Comparison of ENCODE assay signal across 7 cellular contexts in genomic region chr7:44633254-44634186, GRCh38. TPM values are rescaled to one million over a fixed set of nuclear protein-coding genes. Genes with fewer than 3 reads are reported as not detected.
DNase-seq lines count a peak whose midpoint lies in the region; ATAC-seq, FAIRE-seq and TF ChIP-seq lines count a peak whose summit lies in the region.

No MANE protein-coding gene starts in this region.

- peak overlapping the region; percentile 45 for H3K9ac ChIP-seq in keratinocyte (ENCODE audit: control insufficient read depth, extremely low read depth, insufficient read depth, low read length)

- H3K9me3 ChIP-seq in RWPE2 (ENCODE audit: severe bottlenecking) (no peaks in the 10 kb centered on the region), keratinocyte (ENCODE audit: control insufficient read depth, low read depth, low read length) (no peaks in the 10 kb centered on the region)

- TF ChIP-seq CTCF in RWPE2 (IDR thresholded peaks at IDR 0.05; ENCODE audit: poor library complexity, severe bottlenecking) (no peak), keratinocyte (optimal IDR thresholded peaks at IDR 0.05 in 1 of 3, IDR thresholded peaks at IDR 0.05 in 1 of 3, conservative IDR thresholded peaks at IDR 0.05 in 1 of 3; ENCODE audit: extremely low read depth in 1 of 3, insufficient read depth in 2 of 3, low read length in 3 of 3) (no peak)

- peaks cover 9% of the 10 kb centered on the region for H3K79me2 ChIP-seq in keratinocyte (ENCODE audit: control insufficient read depth, insufficient read depth, low read length)

- H3K27me3 ChIP-seq in RWPE2 (ENCODE audit: insufficient read depth, poor library complexity, severe bottlenecking) (no peaks in the 10 kb centered on the region), keratinocyte (ENCODE audit: control insufficient read depth, extremely low read depth, insufficient read depth, low read length) (no peaks in the 10 kb centered on the region)

- no peaks in the 10 kb centered on the region for H4K20me1 ChIP-seq in keratinocyte (ENCODE audit: control insufficient read depth, extremely low read depth, insufficient read depth, low read length)

- H3K9me1 ChIP-seq in keratinocyte (ENCODE audit: control insufficient read depth, extremely low read depth, insufficient read depth, low read length), result peaks cover 2% of the 10 kb centered on the region

- dilution Hi-C loops in keratinocyte (cut with MboI; ENCODE audit: extremely low pct_ligation_motif_present, low sequenced_read_pairs), result no loop called here

- peak; percentile 63 for ATAC-seq in GM18909 (IDR thresholded peaks at IDR 0.05; ENCODE audit: poor library complexity, unreplicated experiment)
- peak; percentile 52 for ATAC-seq in HG02973 (IDR thresholded peaks at IDR 0.05; ENCODE audit: unreplicated experiment)
- peak; percentile 48 for ATAC-seq in RWPE2 (ENCODE audit: low read depth)

- peaks cover 25% of the 10 kb centered on the region for H3K36me3 ChIP-seq in RWPE2 (ENCODE audit: low read depth)
- peaks cover 12 to 32% of the 10 kb centered on the region in 2 experiments for H3K36me3 ChIP-seq in keratinocyte (ENCODE audit: control insufficient read depth in 2 of 2, extremely low read depth in 1 of 2, insufficient read depth in 2 of 2, low read length in 2 of 2)

- H3K4me2 ChIP-seq in keratinocyte (ENCODE audit: control insufficient read depth, extremely low read depth, insufficient read depth, low read depth, low read length), result peak overlapping the region; percentile 49

- no peak overlapping the region for H3K4me3 ChIP-seq in RWPE2 (ENCODE audit: severe bottlenecking)
- no peak overlapping the region for H3K4me3 ChIP-seq in keratinocyte (ENCODE audit: control insufficient read depth in 2 of 3, extremely low read depth in 1 of 3, insufficient read depth in 2 of 3, low read depth in 1 of 3, low read length in 3 of 3)

- peak overlapping the region; percentile 47 for H3K27ac ChIP-seq in RWPE2 (ENCODE audit: poor library complexity, severe bottlenecking)
- peak overlapping the region; percentile 73 for H3K27ac ChIP-seq in keratinocyte (ENCODE audit: control insufficient read depth, insufficient read depth, low read length)

- H2AFZ ChIP-seq in keratinocyte (ENCODE audit: control insufficient read depth, low read length), result no peak overlapping the region

- peaks cover 22% of the 10 kb centered on the region for H3K4me1 ChIP-seq in RWPE2 (ENCODE audit: insufficient read depth, poor library complexity, severe bottlenecking)
- H3K4me1 ChIP-seq in keratinocyte (ENCODE audit: control insufficient read depth, extremely low read depth, insufficient read depth, low read length), result peaks cover 43% of the 10 kb centered on the region

- FAIRE-seq in keratinocyte (lab: Jason Lieb, UNC), result peak; percentile 26

- DNase-seq in RWPE2 (ENCODE audit: low spot score) (no peak), astrocyte of the hippocampus (ENCODE audit: low read depth, low spot score) (peak; percentile 96), keratinocyte (ENCODE audit: low read depth, low spot score) (no peak), inferior parietal cortex (ENCODE audit: extremely low spot score) (no peak)
- peak; percentile 77 for DNase-seq in stimulated activated CD4-positive, alpha-beta T cell treated with anti-CD3 and anti-CD28 coated beads, Interleukin-4, amount 100 ng/mL, for 24 hours

RNA-seq across cellular contexts. Expression of gene OGDH, which starts 27.1 kb away (rescaled TPM):
- polyA plus RNA-seq in keratinocyte, result 34.4 to 79.9 TPM (median 46.4 TPM) in 3 replicates
- polyA plus RNA-seq in keratinocyte (2011; ENCODE audit: low read depth), result 37.6 TPM
- polyA plus RNA-seq in keratinocyte (2011; cell fraction: cytosol; rRNA removed), result 53.1 and 67.3 TPM in 2 replicates
- 137 and 149 TPM in 2 replicates for polyA plus RNA-seq in keratinocyte (2011; cell fraction: nucleus; rRNA removed)
- 74.3 and 78.0 TPM in 2 replicates for polyA plus RNA-seq in keratinocyte (2012; ENCODE audit: low replicate concordance)
- polyA minus RNA-seq in keratinocyte, result 119 to 232 TPM (median 133 TPM) in 3 replicates
- polyA minus RNA-seq in keratinocyte (2011; cell fraction: cytosol; rRNA and poly(A)+ RNA removed), result 96.3 TPM
- 138 and 184 TPM in 2 replicates for polyA minus RNA-seq in keratinocyte (2011; cell fraction: nucleus; rRNA and poly(A)+ RNA removed)

RNA-seq across cellular contexts. Expression of gene TMED4, which starts 51.5 kb away (rescaled TPM):
- 45.8 to 52.0 TPM (median 47.6 TPM) in 3 replicates for polyA plus RNA-seq in keratinocyte
- 14.9 TPM for polyA plus RNA-seq in keratinocyte (2011; ENCODE audit: low read depth)
- 26.9 and 30.9 TPM in 2 replicates for polyA plus RNA-seq in keratinocyte (2011; cell fraction: cytosol; rRNA removed)
- polyA plus RNA-seq in keratinocyte (2011; cell fraction: nucleus; rRNA removed), result 96.2 and 102 TPM in 2 replicates
- 29.1 and 43.1 TPM in 2 replicates for polyA plus RNA-seq in keratinocyte (2012; ENCODE audit: low replicate concordance)
- 41.7 to 49.6 TPM (median 43.4 TPM) in 3 replicates for polyA minus RNA-seq in keratinocyte
- polyA minus RNA-seq in keratinocyte (2011; cell fraction: cytosol; rRNA and poly(A)+ RNA removed), result 69.8 TPM
- 38.5 and 48.6 TPM in 2 replicates for polyA minus RNA-seq in keratinocyte (2011; cell fraction: nucleus; rRNA and poly(A)+ RNA removed)

RNA-seq across cellular contexts. Expression of gene DDX56, which starts 59.8 kb away (rescaled TPM):
- 79.9 to 95.6 TPM (median 81.6 TPM) in 3 replicates for polyA plus RNA-seq in keratinocyte
- polyA plus RNA-seq in keratinocyte (2011; ENCODE audit: low read depth), result 35.3 TPM
- 55.7 and 62.8 TPM in 2 replicates for polyA plus RNA-seq in keratinocyte (2011; cell fraction: cytosol; rRNA removed)
- 162 and 178 TPM in 2 replicates for polyA plus RNA-seq in keratinocyte (2011; cell fraction: nucleus; rRNA removed)
- polyA plus RNA-seq in keratinocyte (2012; ENCODE audit: low replicate concordance), result 71.2 and 71.6 TPM in 2 replicates
- polyA minus RNA-seq in keratinocyte, result 71.9 to 122 TPM (median 76.6 TPM) in 3 replicates
- 36.3 TPM for polyA minus RNA-seq in keratinocyte (2011; cell fraction: cytosol; rRNA and poly(A)+ RNA removed)
- 50.8 and 65.9 TPM in 2 replicates for polyA minus RNA-seq in keratinocyte (2011; cell fraction: nucleus; rRNA and poly(A)+ RNA removed)

Comparison
In these comparisons a context has a peak if more than half of its experiments do, and no peak if none do; other contexts are left out.
1. DNase-seq: peak in astrocyte of the hippocampus (single experiment) and stimulated activated CD4-positive, alpha-beta T cell treated with anti-CD3 and anti-CD28 coated beads, Interleukin-4, amount 100 ng/mL, for 24 hours (single experiment); none in RWPE2 (single experiment), keratinocyte (single experiment) and inferior parietal cortex (single experiment).
2. Peak in every context shown above with its lines, with median percentiles within 50 percentile points of each other: ATAC-seq.